16 cellular contexts compared by ENCODE assay signal in the genomic region with DNA sequence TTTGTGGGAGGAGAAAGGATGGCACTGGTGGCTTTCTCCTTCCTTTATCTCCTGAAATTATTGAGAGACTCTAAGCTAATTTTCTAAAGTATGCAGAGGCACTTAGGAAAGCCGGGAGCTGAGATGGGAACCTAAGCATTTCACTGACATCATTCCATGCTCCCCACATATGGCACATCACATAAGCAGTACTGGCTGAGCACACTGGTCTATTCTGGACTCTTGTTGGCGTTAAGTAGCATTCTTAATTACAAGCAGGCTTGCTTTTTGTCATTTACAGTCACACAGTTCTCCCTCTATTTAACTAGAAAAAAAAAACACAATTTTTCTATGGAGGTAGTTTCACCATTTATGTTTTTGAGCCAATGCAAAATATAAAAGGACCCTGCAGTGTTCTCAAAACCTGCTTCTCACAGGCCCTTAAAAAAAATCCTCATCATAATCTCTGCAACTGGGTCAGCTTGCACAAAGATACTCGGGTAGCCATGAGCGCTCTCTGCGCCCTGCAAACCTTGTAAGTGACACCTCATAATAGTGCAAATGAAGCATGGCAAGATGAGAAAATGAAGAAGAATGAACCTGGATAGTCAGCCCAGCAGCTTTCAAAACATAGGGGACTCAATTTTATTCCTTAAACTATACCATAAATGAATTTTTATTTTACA.
"Had no signal": no experiment of that assay in that cellular context is flagged by ENCODE, and none has a peak within 500 bp of the region (broad histone marks: within the 10 kb centered on the region; RNA-seq: fewer than 3 reads in every experiment).

No MANE protein-coding gene starts in this region.

- H3K4me1 Mint-ChIP-seq: activated B cell treated with CpG ODN at 0.5 μM for 24 hours; activated CD8-positive, alpha-beta memory T cell treated with anti-CD3 and anti-CD28 coated beads, Interleukin-2, amount 10 ng/mL, durations not matched to agents 7 days and 5 days had no signal

- H3K36me3 Mint-ChIP-seq: activated CD4-positive, alpha-beta memory T cell treated with anti-CD3 and anti-CD28 coated beads for 36 hours; activated CD8-positive, alpha-beta memory T cell treated with anti-CD3 and anti-CD28 coated beads, Interleukin-2, amount 10 ng/mL, durations not matched to agents 7 days and 5 days; activated naive CD8-positive, alpha-beta T cell had no signal

- H3K27ac Mint-ChIP-seq: activated B cell treated with CpG ODN at 0.5 μM for 24 hours; activated CD4-positive, alpha-beta memory T cell treated with anti-CD3 and anti-CD28 coated beads for 36 hours; activated CD8-positive, alpha-beta memory T cell treated with anti-CD3 and anti-CD28 coated beads, Interleukin-2, amount 10 ng/mL, durations not matched to agents 7 days and 5 days; activated naive CD8-positive, alpha-beta T cell; endodermal cell; nephron progenitor cell; stimulated activated naive CD8-positive, alpha-beta T cell treated with anti-CD3 and anti-CD28 coated beads, Interleukin-15, Interleukin-2, amounts not matched to agents 100 ng/mL and 50 ng/mL, for 24 hours had no signal

- H3K9me3 Mint-ChIP-seq: activated B cell treated with CpG ODN at 0.5 μM for 24 hours; activated CD4-positive, alpha-beta memory T cell treated with anti-CD3 and anti-CD28 coated beads for 36 hours; endodermal cell; nephron progenitor cell; stimulated activated naive CD8-positive, alpha-beta T cell treated with anti-CD3 and anti-CD28 coated beads, Interleukin-15, Interleukin-2, amounts not matched to agents 100 ng/mL and 50 ng/mL, for 24 hours had no signal

- H3K4me3 Mint-ChIP-seq: activated B cell treated with CpG ODN at 0.5 μM for 24 hours; activated CD4-positive, alpha-beta memory T cell treated with anti-CD3 and anti-CD28 coated beads for 36 hours; activated CD8-positive, alpha-beta memory T cell treated with anti-CD3 and anti-CD28 coated beads, Interleukin-2, amount 10 ng/mL, durations not matched to agents 7 days and 5 days; activated naive CD8-positive, alpha-beta T cell; endodermal cell; stimulated activated naive CD8-positive, alpha-beta T cell treated with anti-CD3 and anti-CD28 coated beads, Interleukin-15, Interleukin-2, amounts not matched to agents 100 ng/mL and 50 ng/mL, for 24 hours had no signal

- DNase-seq: activated B cell treated with CpG ODN at 0.5 μM for 24 hours; activated CD4-positive, alpha-beta memory T cell treated with anti-CD3 and anti-CD28 coated beads for 36 hours; activated CD4-positive, alpha-beta T cell treated with anti-CD3 and anti-CD28 coated beads for 4 hours; activated CD8-positive, alpha-beta memory T cell treated with anti-CD3 and anti-CD28 coated beads, Interleukin-2, amount 10 ng/mL, durations not matched to agents 7 days and 5 days; endodermal cell; foreskin keratinocyte; islet precursor cell; left colon; nephron progenitor cell; T-helper 1 cell; T-helper 9 cell; transverse colon had no signal

- H3K4me3 ChIP-seq: lung, suprapubic skin, transverse colon had no signal

- ATAC-seq: activated CD8-positive, alpha-beta memory T cell treated with anti-CD3 and anti-CD28 coated beads, Interleukin-2, amount 10 ng/mL, durations not matched to agents 7 days and 5 days; foreskin keratinocyte; left colon had no signal
